In genomic region chr17:64694207-64694606, GRCh38 we compare ENCODE assay signal across 11 cellular contexts. TPM values are rescaled to one million over a fixed set of nuclear protein-coding genes. Genes with fewer than 3 reads are reported as not detected.
A peak's percentile ranks its signal among the peaks of the same experiment; 100 is the strongest.
DNase-seq lines count a peak whose midpoint lies in the region; ATAC-seq and TF ChIP-seq lines count a peak whose summit lies in the region.
"Had no signal": no experiment of that assay in that cellular context is flagged by ENCODE, and none has a peak within 500 bp of the region (broad histone marks: within the 10 kb centered on the region; RNA-seq: fewer than 3 reads in every experiment).

No MANE protein-coding gene starts in this region.

- no peak for TF ChIP-seq CTCF in epithelial cell of esophagus (IDR thresholded peaks at IDR 0.05; ENCODE audit: insufficient read depth, low read depth, low read length, missing control alignments)

- intact Hi-C loops in activated T-helper 1 cell treated with anti-CD3 and anti-CD28 coated beads, Interleukin-12 subunit alpha, Interleukin-12 subunit beta, Interleukin-2, Interleukin-4 antibody, amounts not matched to agents 30 ng/mL and 10 ng/mL and 1 ng/mL, durations not matched to agents 14 hours and 24 hours and 36 hours (cut with micrococcal nuclease): no loop called here

- no peak overlapping the region for H3K27ac Mint-ChIP-seq in activated T-helper 1 cell treated with anti-CD3 and anti-CD28 coated beads, Interleukin-12 subunit alpha, Interleukin-12 subunit beta, Interleukin-2, Interleukin-4 antibody, amounts not matched to agents 30 ng/mL and 10 ng/mL and 1 ng/mL, durations not matched to agents 14 hours and 24 hours and 36 hours
- H3K27ac Mint-ChIP-seq: activated CD4-positive, alpha-beta memory T cell treated with anti-CD3 and anti-CD28 coated beads, Interleukin-2, amount 10 ng/mL, durations not matched to agents 7 days and 5 days had no signal

- no peaks in the 10 kb centered on the region for H3K36me3 Mint-ChIP-seq in activated T-helper 1 cell treated with anti-CD3 and anti-CD28 coated beads, Interleukin-12 subunit alpha, Interleukin-12 subunit beta, Interleukin-2, Interleukin-4 antibody, amounts not matched to agents 30 ng/mL and 10 ng/mL and 1 ng/mL, durations not matched to agents 14 hours and 24 hours and 36 hours (ENCODE audit: low read depth)

- H3K9me3 Mint-ChIP-seq in activated T-helper 1 cell treated with anti-CD3 and anti-CD28 coated beads, Interleukin-12 subunit alpha, Interleukin-12 subunit beta, Interleukin-2, Interleukin-4 antibody, amounts not matched to agents 30 ng/mL and 10 ng/mL and 1 ng/mL, durations not matched to agents 14 hours and 24 hours and 36 hours: no peaks in the 10 kb centered on the region
- H3K9me3 Mint-ChIP-seq: activated CD4-positive, alpha-beta memory T cell treated with anti-CD3 and anti-CD28 coated beads, Interleukin-2, amount 10 ng/mL, durations not matched to agents 7 days and 5 days had no signal

- ATAC-seq in HG03196 (IDR thresholded peaks at IDR 0.05; ENCODE audit: unreplicated experiment) (no peak), HG02981 (IDR thresholded peaks at IDR 0.05; ENCODE audit: unreplicated experiment) (no peak)

- H3K4me3 ChIP-seq in epithelial cell of esophagus (ENCODE audit: low read length): no peak overlapping the region

- H3K27me3 Mint-ChIP-seq in activated T-helper 1 cell treated with anti-CD3 and anti-CD28 coated beads, Interleukin-12 subunit alpha, Interleukin-12 subunit beta, Interleukin-2, Interleukin-4 antibody, amounts not matched to agents 30 ng/mL and 10 ng/mL and 1 ng/mL, durations not matched to agents 14 hours and 24 hours and 36 hours (ENCODE audit: insufficient read depth): peaks cover 6% of the 10 kb centered on the region

- peak; percentile 95 for DNase-seq in CD1c-positive myeloid dendritic cell (ENCODE audit: extremely low spot score)
- peak; percentile 16 for DNase-seq in OCI-M1 (lab: John Stamatoyannopoulos, UW)
- peak; percentile 74 for DNase-seq in epithelial cell of esophagus (ENCODE audit: low read depth)
- peak; percentile 78 for DNase-seq in myocyte (ENCODE audit: low read depth)
- no peak for DNase-seq in activated T-helper 1 cell treated with anti-CD3 and anti-CD28 coated beads, Interleukin-12 subunit alpha, Interleukin-12 subunit beta, Interleukin-2, Interleukin-4 antibody, amounts not matched to agents 30 ng/mL and 10 ng/mL and 1 ng/mL, durations not matched to agents 14 hours and 24 hours and 36 hours (ENCODE audit: low spot score)
- DNase-seq in T-helper 2 cell: no peak
- DNase-seq: activated CD4-positive, alpha-beta memory T cell treated with anti-CD3 and anti-CD28 coated beads, Interleukin-2, amount 10 ng/mL, durations not matched to agents 7 days and 5 days; cortex of kidney; NCI-H510A had no signal

- H3K4me3 Mint-ChIP-seq in activated T-helper 1 cell treated with anti-CD3 and anti-CD28 coated beads, Interleukin-12 subunit alpha, Interleukin-12 subunit beta, Interleukin-2, Interleukin-4 antibody, amounts not matched to agents 30 ng/mL and 10 ng/mL and 1 ng/mL, durations not matched to agents 14 hours and 24 hours and 36 hours: no peak overlapping the region
- H3K4me3 Mint-ChIP-seq: activated CD4-positive, alpha-beta memory T cell treated with anti-CD3 and anti-CD28 coated beads, Interleukin-2, amount 10 ng/mL, durations not matched to agents 7 days and 5 days had no signal

- H3K4me1 Mint-ChIP-seq in activated T-helper 1 cell treated with anti-CD3 and anti-CD28 coated beads, Interleukin-12 subunit alpha, Interleukin-12 subunit beta, Interleukin-2, Interleukin-4 antibody, amounts not matched to agents 30 ng/mL and 10 ng/mL and 1 ng/mL, durations not matched to agents 14 hours and 24 hours and 36 hours (ENCODE audit: low read depth): no peaks in the 10 kb centered on the region
- H3K4me1 Mint-ChIP-seq: activated CD4-positive, alpha-beta memory T cell treated with anti-CD3 and anti-CD28 coated beads, Interleukin-2, amount 10 ng/mL, durations not matched to agents 7 days and 5 days had no signal

RNA-seq across cellular contexts. Expression of gene SMURF2, which starts 32.1 kb away (rescaled TPM):
- 36.2 and 45.2 TPM in 2 replicates for total RNA-seq in myocyte
- polyA plus RNA-seq in myocyte (2012): 32.9 TPM
- total RNA-seq in activated T-helper 1 cell treated with anti-CD3 and anti-CD28 coated beads, Interleukin-12 subunit alpha, Interleukin-12 subunit beta, Interleukin-2, Interleukin-4 antibody, amounts not matched to agents 30 ng/mL and 10 ng/mL and 1 ng/mL, durations not matched to agents 14 hours and 24 hours and 36 hours: 10.8 and 11.1 TPM in 2 replicates

Comparison
In these comparisons a context has a peak if more than half of its experiments do, and no peak if none do; other contexts are left out.
1. DNase-seq: peak in CD1c-positive myeloid dendritic cell (single experiment), OCI-M1 (single experiment), epithelial cell of esophagus (single experiment) and myocyte (single experiment); none in activated T-helper 1 cell treated with anti-CD3 and anti-CD28 coated beads, Interleukin-12 subunit alpha, Interleukin-12 subunit beta, Interleukin-2, Interleukin-4 antibody, amounts not matched to agents 30 ng/mL and 10 ng/mL and 1 ng/mL, durations not matched to agents 14 hours and 24 hours and 36 hours (single experiment) and T-helper 2 cell (0 of 5).